In the genomic region with DNA sequence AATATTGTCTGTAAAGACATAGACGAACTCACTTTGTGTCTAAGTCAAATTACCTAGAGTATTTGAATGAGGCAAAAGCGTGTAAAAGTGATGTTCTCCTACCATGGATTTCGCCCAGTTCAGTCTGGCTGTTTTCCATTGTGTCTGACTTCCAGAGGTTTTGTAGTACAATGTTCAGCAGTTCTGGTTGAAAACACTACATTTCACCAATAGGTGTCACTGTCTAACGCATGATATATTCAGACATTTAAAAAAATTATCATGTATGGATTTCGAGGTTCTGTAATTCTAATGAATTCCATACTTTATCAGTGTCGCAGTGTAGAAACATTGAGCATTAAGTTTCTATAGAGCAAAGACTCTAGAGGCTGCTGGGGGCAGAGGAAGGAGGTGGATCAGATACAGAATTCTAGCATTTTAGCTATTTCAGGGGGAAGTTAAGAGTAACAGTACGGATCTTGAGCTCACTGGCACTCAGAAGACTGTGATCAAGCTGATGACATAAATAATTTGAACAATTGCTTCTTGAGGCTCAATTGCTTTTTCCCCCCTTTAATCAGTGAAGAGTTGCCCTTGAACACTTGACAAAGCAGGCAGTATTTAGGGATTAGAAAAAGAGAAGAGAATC, we compare ENCODE assay signal across 8 cellular contexts.
DNase-seq lines count a peak whose midpoint lies in the region; ATAC-seq and FAIRE-seq lines count a peak whose summit lies in the region.

No MANE protein-coding gene starts in this region.

- no peaks in the 10 kb centered on the region for H3K36me3 ChIP-seq in small intestine (ENCODE audit: control insufficient read depth in 2 of 2, insufficient read depth in 2 of 2, low read length in 2 of 2)

- no peaks in the 10 kb centered on the region for H3K27me3 ChIP-seq in right cardiac atrium (ENCODE audit: control insufficient read depth, insufficient read depth)
- no peaks in the 10 kb centered on the region for H3K27me3 ChIP-seq in small intestine (ENCODE audit: control insufficient read depth in 2 of 2, insufficient read depth in 2 of 2, low read length in 2 of 2)

- H3K27ac ChIP-seq in right cardiac atrium (ENCODE audit: low read length): no peak overlapping the region
- no peak overlapping the region for H3K27ac ChIP-seq in small intestine (ENCODE audit: low read depth in 1 of 2, low read length in 1 of 2)

- in situ Hi-C loops in Caki2 (cut with HindIII; ENCODE audit: low pct_unique_long_range_greater_than_20kb, low sequenced_read_pairs): no loop called here

- intact Hi-C loops in right cardiac atrium (cut with DNase I): loop anchor here in 3 of 4 donors (5.0 to 10.0 kb wide), 3 partner anchors 54 to 144 kb away; no protein-coding TSS in a partner anchor

- ATAC-seq in GM21390 (IDR thresholded peaks at IDR 0.05; ENCODE audit: unreplicated experiment) (peak; percentile 58), right cardiac atrium (peak in 1 of 2 donors; percentile 67), HG02852 (IDR thresholded peaks at IDR 0.05; ENCODE audit: unreplicated experiment) (no peak), GM21360 (IDR thresholded peaks at IDR 0.05; ENCODE audit: unreplicated experiment) (no peak)

- no peaks in the 10 kb centered on the region for H3K9me3 ChIP-seq in right cardiac atrium (ENCODE audit: control insufficient read depth, low read length)
- H3K9me3 ChIP-seq in small intestine (ENCODE audit: control insufficient read depth, low read depth): no peaks in the 10 kb centered on the region

- H3K4me3 ChIP-seq in right cardiac atrium (ENCODE audit: low read length) (no peak overlapping the region), small intestine (ENCODE audit: low read depth in 1 of 2, low read length in 2 of 2) (no peak overlapping the region)

- H3K4me1 ChIP-seq in right cardiac atrium (ENCODE audit: control insufficient read depth, insufficient read depth, low read length) (no peaks in the 10 kb centered on the region), small intestine (ENCODE audit: control insufficient read depth in 2 of 2, insufficient read depth in 1 of 2, low read depth in 1 of 2, low read length in 1 of 2) (no peaks in the 10 kb centered on the region)

- DNase-seq in Caki2 (ENCODE audit: low read depth): peak; percentile 38
- peak; percentile 5 for DNase-seq in NCI-H1105 (lab: John Stamatoyannopoulos, UW)
- DNase-seq in amniotic stem cell (lab: John Stamatoyannopoulos, UW): peak; percentile 45
- peak in 2 of 3 donors; percentile 19 to 43 for DNase-seq in right cardiac atrium
- DNase-seq in small intestine: peak; percentile 51

- WGBS in right cardiac atrium: 26% methylated on average over 7 of the region's 7 CpGs
- 14 to 26% (median 21%) methylated on average over 7 of the region's 7 CpGs for WGBS in small intestine, 3 donors

- FAIRE-seq in small intestine (lab: Jason Lieb, UNC): no peak
